Comparison of ENCODE assay signal across 1 cellular context in genomic region chr1:214551052-214551435, GRCh38.
TF ChIP-seq lines count a peak whose summit lies in the region.

No MANE protein-coding gene starts in this region.

TF ChIP-seq in HepG2, 621 proteins besides CTCF, POLR2A, EP300 and RAD21 (continued from another document and continues in another):
- TF ChIP-seq E2F5 (CRISPR knock-in tag; conservative IDR thresholded peaks at IDR 0.05) (no peak), ELF1 (CRISPR knock-in tag; IDR thresholded peaks at IDR 0.05) (peak; percentile 43; the same call in 1 of the 2 replicates), ATAD3A (CRISPR knock-in tag; IDR thresholded peaks at IDR 0.05) (no peak), ZNF720 (CRISPR knock-in tag; IDR thresholded peaks at IDR 0.05) (no peak), ZNF282 (IDR thresholded peaks at IDR 0.05; ENCODE audit: partially characterized antibody) (no peak), ZNF383 (CRISPR knock-in tag; IDR thresholded peaks at IDR 0.05; ENCODE audit: borderline replicate concordance) (0 out of 2 replicates have a peak, but pooled peaks have one; percentile 35), THAP9 (CRISPR knock-in tag; IDR thresholded peaks at IDR 0.05; ENCODE audit: borderline replicate concordance) (no peak), DZIP1 (CRISPR knock-in tag; IDR thresholded peaks at IDR 0.05) (peak; percentile 69; the same call in 1 of the 2 replicates), ELK4 (CRISPR knock-in tag; IDR thresholded peaks at IDR 0.05; ENCODE audit: borderline replicate concordance) (no peak), SIX4 (CRISPR knock-in tag; IDR thresholded peaks at IDR 0.05) (no peak), ZNF142 (CRISPR knock-in tag; IDR thresholded peaks at IDR 0.05) (no peak), MTF2 (CRISPR knock-in tag; IDR thresholded peaks at IDR 0.05; ENCODE audit: borderline replicate concordance) (peak; percentile 7; the same call in 1 of the 2 replicates), ZFY (CRISPR knock-in tag; IDR thresholded peaks at IDR 0.05) (peak; percentile 64), ZNF550 (CRISPR knock-in tag; IDR thresholded peaks at IDR 0.05; ENCODE audit: borderline replicate concordance) (no peak), RBM39 (IDR thresholded peaks at IDR 0.05; ENCODE audit: low read depth, low read length, poor library complexity, severe bottlenecking) (peak; percentile 31), DNMT1 (CRISPR knock-in tag; IDR thresholded peaks at IDR 0.05) (no peak), ZNF687 (CRISPR knock-in tag; IDR thresholded peaks at IDR 0.05) (peak; percentile 81), ZNF326 (CRISPR knock-in tag; IDR thresholded peaks at IDR 0.05; ENCODE audit: borderline replicate concordance) (no peak), GATAD2A (CRISPR knock-in tag; IDR thresholded peaks at IDR 0.05) (no peak; the same call in 1 of the 2 replicates), RBAK (CRISPR knock-in tag; IDR thresholded peaks at IDR 0.05) (no peak), TBX3 (IDR thresholded peaks at IDR 0.05; ENCODE audit: borderline replicate concordance) (no peak), ZBTB39 (CRISPR knock-in tag; IDR thresholded peaks at IDR 0.05) (no peak)
- TF ChIP-seq, protein P1, sequence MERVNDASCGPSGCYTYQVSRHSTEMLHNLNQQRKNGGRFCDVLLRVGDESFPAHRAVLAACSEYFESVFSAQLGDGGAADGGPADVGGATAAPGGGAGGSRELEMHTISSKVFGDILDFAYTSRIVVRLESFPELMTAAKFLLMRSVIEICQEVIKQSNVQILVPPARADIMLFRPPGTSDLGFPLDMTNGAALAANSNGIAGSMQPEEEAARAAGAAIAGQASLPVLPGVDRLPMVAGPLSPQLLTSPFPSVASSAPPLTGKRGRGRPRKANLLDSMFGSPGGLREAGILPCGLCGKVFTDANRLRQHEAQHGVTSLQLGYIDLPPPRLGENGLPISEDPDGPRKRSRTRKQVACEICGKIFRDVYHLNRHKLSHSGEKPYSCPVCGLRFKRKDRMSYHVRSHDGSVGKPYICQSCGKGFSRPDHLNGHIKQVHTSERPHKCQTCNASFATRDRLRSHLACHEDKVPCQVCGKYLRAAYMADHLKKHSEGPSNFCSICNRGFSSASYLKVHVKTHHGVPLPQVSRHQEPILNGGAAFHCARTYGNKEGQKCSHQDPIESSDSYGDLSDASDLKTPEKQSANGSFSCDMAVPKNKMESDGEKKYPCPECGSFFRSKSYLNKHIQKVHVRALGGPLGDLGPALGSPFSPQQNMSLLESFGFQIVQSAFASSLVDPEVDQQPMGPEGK (CRISPR knock-in tag; IDR thresholded peaks at IDR 0.05): 0 out of 2 replicates have a peak, but pooled peaks have one; percentile 6
- TF ChIP-seq, protein P2, sequence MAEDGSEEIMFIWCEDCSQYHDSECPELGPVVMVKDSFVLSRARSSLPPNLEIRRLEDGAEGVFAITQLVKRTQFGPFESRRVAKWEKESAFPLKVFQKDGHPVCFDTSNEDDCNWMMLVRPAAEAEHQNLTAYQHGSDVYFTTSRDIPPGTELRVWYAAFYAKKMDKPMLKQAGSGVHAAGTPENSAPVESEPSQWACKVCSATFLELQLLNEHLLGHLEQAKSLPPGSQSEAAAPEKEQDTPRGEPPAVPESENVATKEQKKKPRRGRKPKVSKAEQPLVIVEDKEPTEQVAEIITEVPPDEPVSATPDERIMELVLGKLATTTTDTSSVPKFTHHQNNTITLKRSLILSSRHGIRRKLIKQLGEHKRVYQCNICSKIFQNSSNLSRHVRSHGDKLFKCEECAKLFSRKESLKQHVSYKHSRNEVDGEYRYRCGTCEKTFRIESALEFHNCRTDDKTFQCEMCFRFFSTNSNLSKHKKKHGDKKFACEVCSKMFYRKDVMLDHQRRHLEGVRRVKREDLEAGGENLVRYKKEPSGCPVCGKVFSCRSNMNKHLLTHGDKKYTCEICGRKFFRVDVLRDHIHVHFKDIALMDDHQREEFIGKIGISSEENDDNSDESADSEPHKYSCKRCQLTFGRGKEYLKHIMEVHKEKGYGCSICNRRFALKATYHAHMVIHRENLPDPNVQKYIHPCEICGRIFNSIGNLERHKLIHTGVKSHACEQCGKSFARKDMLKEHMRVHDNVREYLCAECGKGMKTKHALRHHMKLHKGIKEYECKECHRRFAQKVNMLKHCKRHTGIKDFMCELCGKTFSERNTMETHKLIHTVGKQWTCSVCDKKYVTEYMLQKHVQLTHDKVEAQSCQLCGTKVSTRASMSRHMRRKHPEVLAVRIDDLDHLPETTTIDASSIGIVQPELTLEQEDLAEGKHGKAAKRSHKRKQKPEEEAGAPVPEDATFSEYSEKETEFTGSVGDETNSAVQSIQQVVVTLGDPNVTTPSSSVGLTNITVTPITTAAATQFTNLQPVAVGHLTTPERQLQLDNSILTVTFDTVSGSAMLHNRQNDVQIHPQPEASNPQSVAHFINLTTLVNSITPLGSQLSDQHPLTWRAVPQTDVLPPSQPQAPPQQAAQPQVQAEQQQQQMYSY (CRISPR knock-in tag; IDR thresholded peaks at IDR 0.05): peak; percentile 36; the same call in 1 of the 2 replicates
